In genomic region chr4:149175549-149175948, GRCh38 we compare ENCODE assay signal across 38 cellular contexts.
"Had no signal": no experiment of that assay in that cellular context is flagged by ENCODE, and none has a peak within 500 bp of the region (broad histone marks: within the 10 kb centered on the region; RNA-seq: fewer than 3 reads in every experiment).

No MANE protein-coding gene starts in this region.

- H3K4me1 ChIP-seq: SJCRH30 had no signal

- H3K27ac ChIP-seq: SJCRH30, SK-N-MC, VCaP had no signal

- H3K4me3 Mint-ChIP-seq: activated B cell treated with CpG ODN at 0.5 μM for 24 hours; activated CD4-positive, alpha-beta memory T cell treated with anti-CD3 and anti-CD28 coated beads, Interleukin-2, amount 10 ng/mL, durations not matched to agents 7 days and 5 days; activated CD8-positive, alpha-beta memory T cell treated with anti-CD3 and anti-CD28 coated beads, Interleukin-2, amount 10 ng/mL, durations not matched to agents 7 days and 5 days; activated naive CD4-positive, alpha-beta T cell treated with anti-CD3 and anti-CD28 coated beads, Interleukin-2, amount 10 ng/mL, durations not matched to agents 7 days and 5 days; activated naive CD8-positive, alpha-beta T cell; activated naive CD8-positive, alpha-beta T cell treated with anti-CD3 and anti-CD28 coated beads, Interleukin-2, amount 50 U/mL, for 24 hours; brain; T-cell; T-helper 17 cell had no signal

- H3K9me3 ChIP-seq: MG63, SJCRH30 had no signal

- DNase-seq: activated B cell treated with CpG ODN at 0.5 μM for 24 hours; activated CD4-positive, alpha-beta memory T cell treated with anti-CD3 and anti-CD28 coated beads, Interleukin-2, amount 10 ng/mL, durations not matched to agents 7 days and 5 days; activated CD4-positive, alpha-beta T cell treated with anti-CD3 and anti-CD28 coated beads for 48 hours; activated CD4-positive, CD25-positive, alpha-beta regulatory T cell treated with anti-CD3 and anti-CD28 coated beads, Interleukin-2, amount 50 U/mL, for 72 hours; activated CD8-positive, alpha-beta memory T cell treated with anti-CD3 and anti-CD28 coated beads for 24 hours; activated CD8-positive, alpha-beta memory T cell treated with anti-CD3 and anti-CD28 coated beads, Interleukin-2, amount 10 ng/mL, durations not matched to agents 7 days and 5 days; activated CD8-positive, alpha-beta memory T cell treated with anti-CD3 and anti-CD28 coated beads, Interleukin-2, amount 50 U/mL, for 48 hours; activated effector memory CD4-positive, alpha-beta T cell treated with Interleukin-2 at 50 U/mL for 16 hours; activated naive CD4-positive, alpha-beta T cell treated with anti-CD3 and anti-CD28 coated beads, Interleukin-2, amount 10 ng/mL, durations not matched to agents 7 days and 5 days; activated naive CD8-positive, alpha-beta T cell treated with anti-CD3 and anti-CD28 coated beads, Interleukin-2, amount 50 U/mL, for 24 hours; activated T-cell treated with anti-CD3 and anti-CD28 coated beads, Interleukin-2, amount 50 U/mL, for 48 hours; anterior cingulate cortex; caudate nucleus; cerebellar nuclear complex; Karpas-422; KBM-7; MG63; MV-4-11; NCI-H1092; NCI-H1417; NCI-H146; NCI-H187; NCI-H2029 treated with DMSO at 0.1 percent for 48 hours; NCI-H2107; NCI-H2171 treated with DMSO at 0.1 percent for 48 hours; NCI-H226; NCI-H446 treated with DMSO at 0.1 percent for 48 hours; NCI-H524; NCI-H82; SHP77 had no signal

- H3K27ac Mint-ChIP-seq: activated B cell treated with CpG ODN at 0.5 μM for 24 hours; activated CD4-positive, alpha-beta memory T cell treated with anti-CD3 and anti-CD28 coated beads, Interleukin-2, amount 10 ng/mL, durations not matched to agents 7 days and 5 days; activated CD8-positive, alpha-beta memory T cell treated with anti-CD3 and anti-CD28 coated beads, Interleukin-2, amount 10 ng/mL, durations not matched to agents 7 days and 5 days; activated naive CD4-positive, alpha-beta T cell treated with anti-CD3 and anti-CD28 coated beads, Interleukin-2, amount 10 ng/mL, durations not matched to agents 7 days and 5 days; activated naive CD8-positive, alpha-beta T cell; activated naive CD8-positive, alpha-beta T cell treated with anti-CD3 and anti-CD28 coated beads, Interleukin-2, amount 50 U/mL, for 24 hours; brain; T-cell; T-helper 17 cell had no signal

- H3K4me1 Mint-ChIP-seq: activated B cell treated with CpG ODN at 0.5 μM for 24 hours; activated CD4-positive, alpha-beta memory T cell treated with anti-CD3 and anti-CD28 coated beads, Interleukin-2, amount 10 ng/mL, durations not matched to agents 7 days and 5 days; activated CD8-positive, alpha-beta memory T cell treated with anti-CD3 and anti-CD28 coated beads, Interleukin-2, amount 10 ng/mL, durations not matched to agents 7 days and 5 days; activated naive CD4-positive, alpha-beta T cell treated with anti-CD3 and anti-CD28 coated beads, Interleukin-2, amount 10 ng/mL, durations not matched to agents 7 days and 5 days; activated naive CD8-positive, alpha-beta T cell treated with anti-CD3 and anti-CD28 coated beads, Interleukin-2, amount 50 U/mL, for 24 hours; brain; T-cell; T-helper 17 cell had no signal

- H3K27me3 Mint-ChIP-seq: activated B cell treated with CpG ODN at 0.5 μM for 24 hours; activated CD4-positive, alpha-beta memory T cell treated with anti-CD3 and anti-CD28 coated beads, Interleukin-2, amount 10 ng/mL, durations not matched to agents 7 days and 5 days; activated CD8-positive, alpha-beta memory T cell treated with anti-CD3 and anti-CD28 coated beads, Interleukin-2, amount 10 ng/mL, durations not matched to agents 7 days and 5 days; activated naive CD4-positive, alpha-beta T cell treated with anti-CD3 and anti-CD28 coated beads, Interleukin-2, amount 10 ng/mL, durations not matched to agents 7 days and 5 days; activated naive CD8-positive, alpha-beta T cell; activated naive CD8-positive, alpha-beta T cell treated with anti-CD3 and anti-CD28 coated beads, Interleukin-2, amount 50 U/mL, for 24 hours; T-cell; T-helper 17 cell had no signal

- H3K9me3 Mint-ChIP-seq: activated CD4-positive, alpha-beta memory T cell treated with anti-CD3 and anti-CD28 coated beads, Interleukin-2, amount 10 ng/mL, durations not matched to agents 7 days and 5 days had no signal

- ATAC-seq: activated CD8-positive, alpha-beta memory T cell treated with anti-CD3 and anti-CD28 coated beads, Interleukin-2, amount 10 ng/mL, durations not matched to agents 7 days and 5 days; activated naive CD8-positive, alpha-beta T cell treated with anti-CD3 and anti-CD28 coated beads, Interleukin-2, amount 50 U/mL, for 24 hours; Panc1; T-cell had no signal

- H3K36me3 Mint-ChIP-seq: activated CD8-positive, alpha-beta memory T cell treated with anti-CD3 and anti-CD28 coated beads, Interleukin-2, amount 10 ng/mL, durations not matched to agents 7 days and 5 days; activated naive CD4-positive, alpha-beta T cell treated with anti-CD3 and anti-CD28 coated beads, Interleukin-2, amount 10 ng/mL, durations not matched to agents 7 days and 5 days; activated naive CD8-positive, alpha-beta T cell; brain; T-cell had no signal

- H3K36me3 ChIP-seq: MG63, SJCRH30 had no signal

- H3K27me3 ChIP-seq: MG63, SJCRH30 had no signal

- H3K4me3 ChIP-seq: MG63, SJCRH30, SK-N-MC had no signal
